Comparison of ENCODE assay signal across 9 cellular contexts in genomic region chr6:1390071-1390804, GRCh38. TPM values are rescaled to one million over a fixed set of nuclear protein-coding genes. Genes with fewer than 3 reads are reported as not detected.
DNase-seq lines count a peak whose midpoint lies in the region; ATAC-seq and TF ChIP-seq lines count a peak whose summit lies in the region.
"Had no signal": no experiment of that assay in that cellular context is flagged by ENCODE, and none has a peak within 500 bp of the region (broad histone marks: within the 10 kb centered on the region; RNA-seq: fewer than 3 reads in every experiment).

No MANE protein-coding gene starts in this region.

- peaks cover 2% of the 10 kb centered on the region for H3K9me3 Mint-ChIP-seq in neural progenitor cell

- H3K9ac ChIP-seq in neural progenitor cell = no peak overlapping the region

- peaks cover 92% of the 10 kb centered on the region for H4K20me1 ChIP-seq in neural progenitor cell (ENCODE audit: low read depth)

- H3K4me3 ChIP-seq in epithelial cell of esophagus (ENCODE audit: low read length) (peak overlapping the region; percentile 32), neural progenitor cell (peak overlapping the region; percentile 46)

- no peak for ATAC-seq in HG03108 (IDR thresholded peaks at IDR 0.05; ENCODE audit: unreplicated experiment)

- peak; percentile 66 for DNase-seq in GM03348 (ENCODE audit: low spot score)
- peak; percentile 47 for DNase-seq in RPMI7951 (ENCODE audit: low read depth)
- peak; percentile 70 for DNase-seq in epithelial cell of esophagus (ENCODE audit: low read depth)
- DNase-seq in neural progenitor cell (ENCODE audit: low spot score) = peak; percentile 76
- DNase-seq in iPS-NIHi11 (ENCODE audit: low spot score) = no peak
- DNase-seq in HPDE6-E6E7 (ENCODE audit: extremely low spot score) = no peak
- DNase-seq in ureter (ENCODE audit: low spot score) = no peak

- no peaks in the 10 kb centered on the region for H3K36me3 Mint-ChIP-seq in neural progenitor cell

- peak overlapping the region; percentile 86 for H2AFZ ChIP-seq in neural progenitor cell (replicated peaks)

- peaks cover 79% of the 10 kb centered on the region for H3K27me3 Mint-ChIP-seq in neural progenitor cell (ENCODE audit: insufficient read depth, low read depth)

- no peak overlapping the region for H3K27ac ChIP-seq in neural progenitor cell

- H3K79me2 ChIP-seq in neural progenitor cell (ENCODE audit: low read depth) = no peaks in the 10 kb centered on the region

- peaks cover 35% of the 10 kb centered on the region for H3K4me1 Mint-ChIP-seq in neural progenitor cell

- H3K4me3 Mint-ChIP-seq in neural progenitor cell = peak overlapping the region; percentile 85

- no peaks in the 10 kb centered on the region for H3K9me3 ChIP-seq in neural progenitor cell (ENCODE audit: low read depth)

- peaks cover 32% of the 10 kb centered on the region for H3K4me1 ChIP-seq in neural progenitor cell

- TF ChIP-seq CTCF in epithelial cell of esophagus (IDR thresholded peaks at IDR 0.05; ENCODE audit: insufficient read depth, low read depth, low read length, missing control alignments) (no peak), neural progenitor cell (IDR thresholded peaks at IDR 0.05) (no peak)

- no peaks in the 10 kb centered on the region for H3K36me3 ChIP-seq in neural progenitor cell

- H3F3A ChIP-seq in neural progenitor cell (ENCODE audit: low read depth) = peaks cover 20% of the 10 kb centered on the region

- peaks cover 100% of the 10 kb centered on the region for H3K27me3 ChIP-seq in neural progenitor cell

- no peak overlapping the region for H3K27ac Mint-ChIP-seq in neural progenitor cell

- peak overlapping the region; percentile 83 for H3K4me2 ChIP-seq in neural progenitor cell

RNA-seq across cellular contexts. Expression of gene FOXF2, which starts 0.9 kb away (rescaled TPM):
- 1.1 and 2.0 TPM in 2 replicates for total RNA-seq in RPMI7951 (2014; rRNA removed; shearing (Covaris generic))
- not detected in 2 replicates for total RNA-seq in neural progenitor cell (ENCODE audit: low replicate concordance)
- total RNA-seq in ureter = 3.4 TPM
- total RNA-seq: pulmonary artery endothelial cell had no signal

Comparison
In these comparisons a context has a peak if more than half of its experiments do, and no peak if none do; other contexts are left out.
1. DNase-seq: peak in GM03348 (single experiment), RPMI7951 (single experiment), epithelial cell of esophagus (single experiment) and neural progenitor cell (single experiment); none in iPS-NIHi11 (single experiment), HPDE6-E6E7 (single experiment) and ureter (single experiment).